In the genomic region with DNA sequence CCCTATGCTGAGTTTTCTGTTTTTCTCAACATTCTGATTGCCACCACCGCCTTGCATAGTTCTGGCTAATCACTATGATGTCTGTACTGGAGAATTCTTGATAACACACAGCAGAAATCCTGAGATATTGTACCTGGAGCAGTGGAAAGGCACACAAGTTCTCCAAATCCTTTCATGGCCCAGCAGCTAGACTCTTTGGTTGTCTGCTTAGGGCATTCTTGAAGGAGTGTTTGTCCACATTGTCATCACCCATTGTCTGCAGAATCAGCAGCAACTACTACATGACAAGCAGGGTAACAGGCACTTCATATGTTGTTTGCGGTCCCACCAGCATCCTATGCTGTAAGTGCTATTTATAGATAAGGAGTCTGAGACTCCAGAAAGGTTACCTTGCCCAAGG, we compare ENCODE assay signal across 15 cellular contexts.
A peak's percentile ranks its signal among the peaks of the same experiment; 100 is the strongest.
DNase-seq lines count a peak whose midpoint lies in the region; ATAC-seq and TF ChIP-seq lines count a peak whose summit lies in the region.
"Had no signal": no experiment of that assay in that cellular context is flagged by ENCODE, and none has a peak within 500 bp of the region (broad histone marks: within the 10 kb centered on the region; RNA-seq: fewer than 3 reads in every experiment).

No MANE protein-coding gene starts in this region.

- H3K9me3 ChIP-seq in left ventricle myocardium inferior (replicated peaks) (no peaks in the 10 kb centered on the region), esophagus squamous epithelium (no peaks in the 10 kb centered on the region), stomach smooth muscle (ENCODE audit: control insufficient read depth in 2 of 2, low read length in 2 of 2) (no peaks in the 10 kb centered on the region)
- H3K9me3 ChIP-seq: A549; BLaER1 treated with 17β-estradiol and CSF1 and Interleukin-3, amounts not matched to agents 10 nM and 100 nM had no signal

- no peak for DNase-seq in left ventricle myocardium inferior
- DNase-seq in left cardiac atrium = no peak
- DNase-seq in esophagus squamous epithelium (lab: John Stamatoyannopoulos, UW) = no peak
- no peak for DNase-seq in HCEC 1CT
- no peak for DNase-seq in NAMALWA (ENCODE audit: low spot score)
- DNase-seq: KG1, NCI-H1436 treated with DMSO at 0.1 percent for 48 hours, NCI-H2029 treated with DMSO at 0.1 percent for 48 hours, NCI-H510A treated with DMSO at 0.1 percent for 48 hours had no signal

- H3K4me1 ChIP-seq in left ventricle myocardium inferior = peaks cover 91% of the 10 kb centered on the region
- H3K4me1 ChIP-seq in esophagus squamous epithelium = peaks cover 6 to 66% (median 26%) of the 10 kb centered on the region in 3 donors
- H3K4me1 ChIP-seq in stomach smooth muscle (ENCODE audit: control insufficient read depth, insufficient read depth, low read length) = peaks cover 36% of the 10 kb centered on the region

- H3K36me3 ChIP-seq in left ventricle myocardium inferior = no peaks in the 10 kb centered on the region
- no peaks in the 10 kb centered on the region for H3K36me3 ChIP-seq in esophagus squamous epithelium
- H3K36me3 ChIP-seq in stomach smooth muscle (ENCODE audit: control insufficient read depth in 2 of 2, insufficient read depth in 2 of 2, low read length in 2 of 2) = no peaks in the 10 kb centered on the region

- ATAC-seq in left cardiac atrium (no peak), GM19351 (IDR thresholded peaks at IDR 0.05; ENCODE audit: unreplicated experiment) (no peak)
- ATAC-seq: A549, HCT116, Panc1 had no signal

- intact Hi-C loops in left ventricle myocardium inferior (cut with micrococcal nuclease) = no loop called here
- intact Hi-C loops in left cardiac atrium (cut with DNase I) = no loop called here
- intact Hi-C loops in esophagus squamous epithelium (cut with DNase I) = no loop called here

- TF ChIP-seq POLR2A in esophagus squamous epithelium (IDR thresholded peaks at IDR 0.05) = no peak

- H3K27ac ChIP-seq in left ventricle myocardium inferior (replicated peaks) (peak overlapping the region; percentile 87), esophagus squamous epithelium (peak overlapping the region in 3 of 4 donors; percentile 6 to 78 (median 60)), stomach smooth muscle (ENCODE audit: low read length) (peak overlapping the region; percentile 42)
- H3K27ac ChIP-seq: A549; BLaER1 treated with 17β-estradiol and CSF1 and Interleukin-3, amounts not matched to agents 10 nM and 100 nM had no signal

- TF ChIP-seq CTCF in left ventricle myocardium inferior (IDR thresholded peaks at IDR 0.05; ENCODE audit: borderline replicate concordance) = no peak
- no peak for TF ChIP-seq CTCF in esophagus squamous epithelium (IDR thresholded peaks at IDR 0.05)

- WGBS in esophagus squamous epithelium, 2 donors = 100% methylated on average over 2 of the region's 2 CpGs

- H3K27me3 ChIP-seq in left ventricle myocardium inferior (ENCODE audit: low read depth) (no peaks in the 10 kb centered on the region), esophagus squamous epithelium (no peaks in the 10 kb centered on the region), stomach smooth muscle (ENCODE audit: control insufficient read depth in 1 of 2, insufficient read depth in 2 of 2, low read length in 2 of 2) (no peaks in the 10 kb centered on the region)

- no peak overlapping the region for H3K9ac ChIP-seq in stomach smooth muscle (ENCODE audit: low read length in 2 of 2)
- H3K9ac ChIP-seq: BLaER1 treated with 17β-estradiol and CSF1 and Interleukin-3, amounts not matched to agents 10 nM and 100 nM had no signal

- H3K4me3 ChIP-seq in left ventricle myocardium inferior (no peak overlapping the region), esophagus squamous epithelium (no peak overlapping the region), stomach smooth muscle (ENCODE audit: low read length in 2 of 2) (no peak overlapping the region)
- H3K4me3 ChIP-seq: A549; BLaER1 treated with 17β-estradiol and CSF1 and Interleukin-3, amounts not matched to agents 10 nM and 100 nM had no signal
